11 cellular contexts compared by ENCODE assay signal in the genomic region with DNA sequence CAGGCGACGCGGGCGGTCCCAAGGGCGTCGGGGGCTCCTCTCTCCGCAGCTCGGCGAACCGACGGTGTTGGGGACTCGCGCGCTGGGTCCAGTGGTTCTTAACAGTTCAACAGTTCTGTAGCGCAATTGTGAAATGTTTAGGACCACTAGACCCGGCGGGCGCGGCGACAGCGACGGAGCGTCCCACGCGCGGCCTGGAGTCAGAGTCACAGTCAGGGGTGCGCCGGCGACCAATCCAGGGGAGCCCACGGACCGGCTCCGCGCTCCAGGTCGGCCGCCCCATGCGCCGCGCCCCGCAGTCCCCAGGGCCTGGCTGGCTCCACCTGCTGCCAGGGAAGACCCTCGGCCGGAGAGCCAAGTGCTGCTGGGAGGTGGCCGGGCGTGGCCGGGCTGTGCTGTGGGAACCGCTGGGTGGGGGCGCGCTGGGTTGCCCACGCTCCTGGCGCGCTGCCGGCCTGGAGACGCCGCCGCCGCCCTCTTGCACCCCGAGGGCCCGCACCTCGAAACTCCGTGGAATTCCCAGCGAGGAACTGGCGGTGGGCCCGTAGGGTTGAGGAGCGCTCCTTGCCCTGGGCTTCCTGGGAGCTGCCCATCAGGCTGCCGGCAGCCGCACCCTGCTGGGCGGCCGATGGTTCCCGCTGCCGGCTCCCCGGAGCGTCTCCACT. TPM values are rescaled to one million over a fixed set of nuclear protein-coding genes. Genes with fewer than 3 reads are reported as not detected.
DNase-seq lines count a peak whose midpoint lies in the region; ATAC-seq, FAIRE-seq and TF ChIP-seq lines count a peak whose summit lies in the region.
"Had no signal": no experiment of that assay in that cellular context is flagged by ENCODE, and none has a peak within 500 bp of the region (broad histone marks: within the 10 kb centered on the region; RNA-seq: fewer than 3 reads in every experiment).

No MANE protein-coding gene starts in this region.

- H3K9me3 Mint-ChIP-seq in naive thymus-derived CD4-positive, alpha-beta T cell, result no peaks in the 10 kb centered on the region
- H3K9me3 Mint-ChIP-seq: dendritic cell treated with granulocyte-macrophage colony-stimulating factor and Interleukin-4, amounts not matched to agents 40 ng/mL and 50 ng/mL, for 4 days had no signal

- no peaks in the 10 kb centered on the region for H3K27me3 ChIP-seq in HCT116 (ENCODE audit: insufficient read depth, low read length)
- no peaks in the 10 kb centered on the region for H3K27me3 ChIP-seq in naive thymus-derived CD4-positive, alpha-beta T cell (ENCODE audit: control insufficient read depth in 2 of 2, insufficient read depth in 2 of 2, low read length in 2 of 2)
- peaks cover 4% of the 10 kb centered on the region; the same call in 1 of the 2 replicates for H3K27me3 ChIP-seq in MM.1S (replicated peaks; ENCODE audit: insufficient read depth, low read length)

- H3F3A ChIP-seq in MM.1S (ENCODE audit: insufficient read depth, low read length), result no peaks in the 10 kb centered on the region

- H2AFZ ChIP-seq in HCT116 (ENCODE audit: low read depth, low read length, poor library complexity, severe bottlenecking) (no peak overlapping the region), MM.1S (ENCODE audit: low read length) (no peak overlapping the region)

- H3K4me2 ChIP-seq in A549 (peak overlapping the region; percentile 96), HCT116 (ENCODE audit: low read length) (peak overlapping the region; percentile 92), MM.1S (ENCODE audit: low read depth, low read length) (no peak overlapping the region)

- H3K9me3 ChIP-seq in A549 (no peaks in the 10 kb centered on the region), HCT116 (ENCODE audit: control insufficient read depth in 1 of 2, insufficient read depth in 1 of 2, low read depth in 1 of 2, low read length in 2 of 2) (no peaks in the 10 kb centered on the region), MM.1S (replicated peaks; ENCODE audit: insufficient read depth, low read length) (no peaks in the 10 kb centered on the region)
- no peaks in the 10 kb centered on the region for H3K9me3 ChIP-seq in naive thymus-derived CD4-positive, alpha-beta T cell (ENCODE audit: control insufficient read depth in 2 of 3, low read length in 3 of 3)

- H3K36me3 Mint-ChIP-seq in naive thymus-derived CD4-positive, alpha-beta T cell, result no peaks in the 10 kb centered on the region

- WGBS in A549 (ENCODE audit: missing lambda C conversion rate), result 31% methylated on average over 41 of the region's 71 CpGs

- RAD21 ChIA-PET in HCT116 (lab: Charles Lee; ENCODE audit: low non-redundant PET in 1 of 2, low total read pairs in 2 of 2, uncharacterized antibody in 2 of 2, unreplicated experiment in 2 of 2), result interaction anchor here in 1 of 2 experiments (0.6 kb wide), 4 partner anchors 35 to 863 kb away, joined by 5 to 7 read pairs (median 6); no protein-coding TSS in a partner anchor

- DNase-seq in A549 (ENCODE audit: low read depth in 1 of 2, low spot score in 1 of 2) (no peak), HCT116 (ENCODE audit: low read depth, low spot score) (no peak), MM.1S (no peak), SIG-M5 (lab: John Stamatoyannopoulos, UW) (no peak)
- DNase-seq in naive thymus-derived CD4-positive, alpha-beta T cell, result peak in 1 of 9 donors; percentile 2
- DNase-seq: DMS153, NCI-H2081 treated with DMSO at 0.1 percent for 48 hours had no signal

- no peak for FAIRE-seq in A549 (lab: Jason Lieb, UNC)

- peak overlapping the region in 1 of 2 experiments; percentile 72; a peak in 3 of 6 replicates for H3K27ac ChIP-seq in A549
- peak overlapping the region; percentile 81; the same call in 1 of the 2 replicates for H3K27ac ChIP-seq in HCT116 (ENCODE audit: low read depth, low read length)
- H3K27ac ChIP-seq in naive thymus-derived CD4-positive, alpha-beta T cell (ENCODE audit: low read depth, low read length), result no peak overlapping the region
- H3K27ac ChIP-seq in MM.1S (ENCODE audit: low read length), result no peak overlapping the region

- H3K9ac ChIP-seq in HCT116 (ENCODE audit: low read length) (peak overlapping the region; percentile 82), MM.1S (ENCODE audit: low read length) (no peak overlapping the region)

- H3K36me3 ChIP-seq in HCT116 (ENCODE audit: control insufficient read depth in 1 of 2, insufficient read depth in 2 of 2, low read length in 2 of 2) (no peaks in the 10 kb centered on the region), MM.1S (replicated peaks; ENCODE audit: insufficient read depth, low read length) (no peaks in the 10 kb centered on the region)
- no peaks in the 10 kb centered on the region for H3K36me3 ChIP-seq in naive thymus-derived CD4-positive, alpha-beta T cell (ENCODE audit: control insufficient read depth in 2 of 3, insufficient read depth in 3 of 3, low read length in 3 of 3)

- H3K4me3 ChIP-seq in A549, result peak overlapping the region; percentile 54; the same call in 2 of the 3 replicates
- H3K4me3 ChIP-seq in HCT116 (replicated peaks in 1 of 2; ENCODE audit: low read depth in 1 of 2, low read length in 2 of 2), result peak overlapping the region; percentile 48 to 82
- H3K4me3 ChIP-seq in naive thymus-derived CD4-positive, alpha-beta T cell (ENCODE audit: low read length), result no peak overlapping the region
- H3K4me3 ChIP-seq in MM.1S (ENCODE audit: low read length), result no peak overlapping the region

- TF ChIP-seq RAD21 in A549 (conservative IDR thresholded peaks at IDR 0.05 in 1 of 2, IDR thresholded peaks at IDR 0.05 in 1 of 2), result no peak
- TF ChIP-seq RAD21 in HCT116 (IDR thresholded peaks at IDR 0.05; ENCODE audit: low read depth), result no peak

- peak overlapping the region in 6 of 10 donors; percentile 32 to 72 (median 60) for H3K4me3 Mint-ChIP-seq in naive thymus-derived CD4-positive, alpha-beta T cell
- H3K4me3 Mint-ChIP-seq: dendritic cell treated with granulocyte-macrophage colony-stimulating factor and Interleukin-4, amounts not matched to agents 40 ng/mL and 50 ng/mL, for 4 days had no signal

- H3K4me1 ChIP-seq in A549 (peaks cover 5% of the 10 kb centered on the region; the same call in 2 of the 3 replicates), HCT116 (ENCODE audit: control insufficient read depth in 1 of 2, insufficient read depth in 2 of 2, low read length in 2 of 2) (peaks cover 24 to 58% of the 10 kb centered on the region in 2 experiments; a peak in 3 of 4 replicates), MM.1S (ENCODE audit: low read length) (no peaks in the 10 kb centered on the region)
- no peaks in the 10 kb centered on the region for H3K4me1 ChIP-seq in naive thymus-derived CD4-positive, alpha-beta T cell (ENCODE audit: control insufficient read depth in 2 of 2, insufficient read depth in 2 of 2, low read length in 2 of 2)

- H4K20me1 ChIP-seq in HCT116 (ENCODE audit: insufficient read depth), result no peaks in the 10 kb centered on the region
- H4K20me1 ChIP-seq in MM.1S (ENCODE audit: insufficient read depth, low read length), result no peaks in the 10 kb centered on the region

- H3K4me1 Mint-ChIP-seq in naive thymus-derived CD4-positive, alpha-beta T cell, result peaks cover 0 to 3% (median 0%) of the 10 kb centered on the region in 7 donors

- H3K79me2 ChIP-seq in HCT116 (ENCODE audit: insufficient read depth, low read length) (no peaks in the 10 kb centered on the region), MM.1S (ENCODE audit: low read length) (no peaks in the 10 kb centered on the region)

- no peak for TF ChIP-seq EP300 in A549 (IDR thresholded peaks at IDR 0.05)

- CTCF ChIA-PET in A549 (lab: Yijun Ruan, JAX), result interaction anchor here (0.9 to 4.6 kb wide), 5 partner anchors 11 to 616 kb away, joined by 3 to 19 read pairs (median 3); no protein-coding TSS in a partner anchor
- CTCF ChIA-PET in HCT116 (lab: Charles Lee), result interaction anchor here (0.7 to 1.4 kb wide), 3 partner anchors 11 to 20 kb away, joined by 3 to 4 read pairs (median 3); no protein-coding TSS in a partner anchor
- CTCF ChIA-PET in naive thymus-derived CD4-positive, alpha-beta T cell (lab: Charles Lee), result no interaction called here

- TF ChIP-seq POLR2A in A549 (IDR thresholded peaks at IDR 0.05; ENCODE audit: low read length), result no peak
- TF ChIP-seq POLR2A in HCT116 (IDR thresholded peaks at IDR 0.05; ENCODE audit: borderline replicate concordance, extremely low read depth, insufficient read depth, insufficient read length), result no peak

- BruUV-seq in HCT116 (replicated peaks; lab: Mats Ljungman, UMichigan), result no TSS peak

- TF ChIP-seq CTCF in A549 (IDR thresholded peaks at IDR 0.05) (no peak), HCT116 (IDR thresholded peaks at IDR 0.05 in 2 of 3, conservative IDR thresholded peaks at IDR 0.05 in 1 of 3; ENCODE audit: borderline replicate concordance in 1 of 3, insufficient read depth in 1 of 3, low read depth in 2 of 3, low read length in 2 of 3) (no peak), MM.1S (IDR thresholded peaks at IDR 0.05; ENCODE audit: low read length) (no peak)

- H3K9me2 ChIP-seq in HCT116 (ENCODE audit: insufficient read depth), result no peaks in the 10 kb centered on the region
- H3K9me2 ChIP-seq in MM.1S (replicated peaks; ENCODE audit: insufficient read depth, low read length), result no peaks in the 10 kb centered on the region

- POLR2A ChIA-PET in A549 (lab: Yijun Ruan, JAX), result no interaction called here
- POLR2A ChIA-PET in HCT116 (lab: Charles Lee), result interaction anchor here (0.6 kb wide), 1 partner anchor 20 kb away, joined by 4 read pairs; no protein-coding TSS in a partner anchor
- POLR2A ChIA-PET in naive thymus-derived CD4-positive, alpha-beta T cell (lab: Charles Lee), result no interaction called here

- H3K27ac Mint-ChIP-seq in naive thymus-derived CD4-positive, alpha-beta T cell, result no peak overlapping the region
- H3K27ac Mint-ChIP-seq: dendritic cell treated with granulocyte-macrophage colony-stimulating factor and Interleukin-4, amounts not matched to agents 40 ng/mL and 50 ng/mL, for 4 days had no signal

- peaks cover 4 to 46% (median 40%) of the 10 kb centered on the region in 5 donors for H3K27me3 Mint-ChIP-seq in naive thymus-derived CD4-positive, alpha-beta T cell

- ATAC-seq in A549, result peak in 1 of 2 experiments; percentile 10; a peak in 1 of 6 replicates
- peak; percentile 23 for ATAC-seq in HCT116
- ATAC-seq in esophagus mucosa, result peak; percentile 1
- no peak for ATAC-seq in naive thymus-derived CD4-positive, alpha-beta T cell
- no peak for ATAC-seq in GM19467 (IDR thresholded peaks at IDR 0.05; ENCODE audit: unreplicated experiment)
- ATAC-seq in HG02970 (IDR thresholded peaks at IDR 0.05; ENCODE audit: low FRiP score, unreplicated experiment), result no peak

- intact Hi-C loops in HCT116 (cut with micrococcal nuclease), result no loop called here
- intact Hi-C loops in naive thymus-derived CD4-positive, alpha-beta T cell (cut with micrococcal nuclease), result no loop called here

RNA-seq across cellular contexts. Expression of gene KIF26A, which starts 20.9 kb away (rescaled TPM):
- polyA plus RNA-seq in A549 (2011; rRNA removed) (0.20 and 0.28 TPM in 2 replicates), A549 (2017; fragmentation: RNase III; extraction: RNeasy Plus Mini Kit Qiagen cat#74134 plus additional on column Dnase treatment) (1.9 to 2.3 TPM (median 2.1 TPM) in 3 replicates)
- 1.1 and 1.9 TPM in 2 replicates for polyA plus RNA-seq in A549 (2012; cell fraction: cytosol; rRNA removed)
- polyA plus RNA-seq in A549 (2012; cell fraction: nucleus; rRNA removed), result 2.4 and 3.7 TPM in 2 replicates
- polyA minus RNA-seq in A549 (2011; rRNA and poly(A)+ RNA removed), result 0.33 and 0.39 TPM in 2 replicates
- total RNA-seq in HCT116 (2021; ENCODE audit: unreplicated experiment) (10.2 TPM), esophagus mucosa (1.00 TPM)
- polyA plus RNA-seq in HCT116 (2012), result 4.3 and 4.8 TPM in 2 replicates
- total RNA-seq in naive thymus-derived CD4-positive, alpha-beta T cell, result under 1 TPM in 3 of 5 experiments, not detected in 2; 0.13 to 0.53 (median 0.17) TPM
- not detected for polyA plus RNA-seq in naive thymus-derived CD4-positive, alpha-beta T cell

RNA-seq across cellular contexts. Expression of gene ASPG, which starts 32.0 kb away (rescaled TPM):
- not detected in 2 replicates for polyA plus RNA-seq in A549 (2011; rRNA removed)
- 0.03 and 0.21 TPM in 2 replicates for polyA plus RNA-seq in A549 (2012; cell fraction: cytosol; rRNA removed)
- polyA plus RNA-seq in A549 (2012; cell fraction: nucleus; rRNA removed), result 0.11 and 0.14 TPM in 2 replicates
- 0.13 TPM in 1 of 3 replicates, not detected in the others for polyA plus RNA-seq in A549 (2017; fragmentation: RNase III; extraction: RNeasy Plus Mini Kit Qiagen cat#74134 plus additional on column Dnase treatment)
- not detected in 2 replicates for polyA minus RNA-seq in A549 (2011; rRNA and poly(A)+ RNA removed)
- not detected for total RNA-seq in HCT116 (2021; ENCODE audit: unreplicated experiment)
- 0.15 and 0.17 TPM in 2 replicates for polyA plus RNA-seq in HCT116 (2012)
- total RNA-seq in esophagus mucosa, result 59.2 TPM
- under 1 TPM in 2 of 5 experiments, not detected in 3; 0.11 to 0.38 TPM for total RNA-seq in naive thymus-derived CD4-positive, alpha-beta T cell
- polyA plus RNA-seq in naive thymus-derived CD4-positive, alpha-beta T cell, result not detected

Comparison
In these comparisons a context has a peak if more than half of its experiments do, and no peak if none do; other contexts are left out.
1. ATAC-seq: peak in HCT116 (single experiment) and esophagus mucosa (single experiment); none in naive thymus-derived CD4-positive, alpha-beta T cell (single experiment), GM19467 (single experiment) and HG02970 (single experiment).
2. H3K4me3 ChIP-seq: peak in A549 (single experiment) and HCT116 (2 of 2); none in naive thymus-derived CD4-positive, alpha-beta T cell (single experiment) and MM.1S (single experiment).
3. RNA of gene ASPG, which starts 32.0 kb away (total RNA-seq): 59.2 TPM in esophagus mucosa (single experiment); not detected in HCT116 (single experiment) and 0.11 to 0.38 TPM in naive thymus-derived CD4-positive, alpha-beta T cell; every median in the first group is over 10 times any median in the second.